ENCODE assay signal across 14 cellular contexts in genomic region chr15:85411992-85412538, GRCh38. TPM values are rescaled to one million over a fixed set of nuclear protein-coding genes. Genes with fewer than 3 reads are reported as not detected.
DNase-seq lines count a peak whose midpoint lies in the region; ATAC-seq and TF ChIP-seq lines count a peak whose summit lies in the region.
"Had no signal": no experiment of that assay in that cellular context is flagged by ENCODE, and none has a peak within 500 bp of the region (broad histone marks: within the 10 kb centered on the region; RNA-seq: fewer than 3 reads in every experiment).

No MANE protein-coding gene starts in this region.

- H3F3A ChIP-seq in GM23248 (ENCODE audit: insufficient read depth): peaks cover 30% of the 10 kb centered on the region

- peak overlapping the region in 3 of 8 donors; percentile 27 to 51 (median 39) for H3K27ac Mint-ChIP-seq in CD8-positive, alpha-beta memory T cell

- peak overlapping the region; percentile 87 for H3K4me2 ChIP-seq in GM23248 (ENCODE audit: unreplicated experiment)

- H3K9me2 ChIP-seq in GM23248 (ENCODE audit: insufficient read depth): no peaks in the 10 kb centered on the region

- no peaks in the 10 kb centered on the region for H3K9me3 ChIP-seq in GM23248 (ENCODE audit: low read depth)
- H3K9me3 ChIP-seq in CD8-positive, alpha-beta memory T cell (ENCODE audit: low read length): no peaks in the 10 kb centered on the region
- H3K9me3 ChIP-seq: mucosa of descending colon, tibial artery had no signal

- CTCF ChIA-PET in CD8-positive, alpha-beta memory T cell (lab: Charles Lee): interaction anchor here (1.4 to 6.6 kb wide), 6 partner anchors 73 to 115 kb away, joined by 3 to 79 read pairs (median 9); no protein-coding TSS in a partner anchor

- H3K36me3 Mint-ChIP-seq in CD8-positive, alpha-beta memory T cell: peaks cover 0 to 4% (median 1%) of the 10 kb centered on the region in 3 donors

- WGBS in GM23248 (ENCODE audit: low coverage in 1 of 2, low lambda C conversion rate in 2 of 2, missing lambda C conversion rate in 2 of 2), 2 experiments: 2 to 4% methylated on average over 4 of the region's 4 CpGs
- WGBS in lower leg skin, 2 donors: 29 to 34% methylated on average over 4 of the region's 4 CpGs

- peaks cover 59% of the 10 kb centered on the region for H3K4me1 ChIP-seq in GM23248 (ENCODE audit: insufficient read depth)
- peaks cover 35% of the 10 kb centered on the region for H3K4me1 ChIP-seq in CD8-positive, alpha-beta memory T cell (ENCODE audit: insufficient read depth, low read length)

- peak overlapping the region; percentile 17 for H3K9ac ChIP-seq in GM23248

- TF ChIP-seq CTCF in AG10803 (conservative IDR thresholded peaks at IDR 0.05; ENCODE audit: low read length) (no peak), fibroblast of villous mesenchyme (IDR thresholded peaks at IDR 0.05; ENCODE audit: insufficient read depth, low read depth, low read length) (no peak), lower leg skin (IDR thresholded peaks at IDR 0.05) (no peak)

- H3K27ac ChIP-seq in GM23248: peak overlapping the region; percentile 64
- no peak overlapping the region for H3K27ac ChIP-seq in CD8-positive, alpha-beta memory T cell (ENCODE audit: low read depth, low read length)
- H3K27ac ChIP-seq: tibial artery, WERI-Rb-1 had no signal

- intact Hi-C loops in lower leg skin (cut with DNase I; ENCODE audit: low total_unique reads): no loop called here

- peaks cover 58 to 86% (median 80%) of the 10 kb centered on the region in 3 donors for H3K4me1 Mint-ChIP-seq in CD8-positive, alpha-beta memory T cell

- peak; percentile 39 for DNase-seq in AG10803 (ENCODE audit: low read depth)
- DNase-seq in GM23248: peak; percentile 68
- DNase-seq in fibroblast of villous mesenchyme (ENCODE audit: low read depth): peak; percentile 43
- DNase-seq in NCI-H446 (lab: John Stamatoyannopoulos, UW): no peak
- DNase-seq in CD8-positive, alpha-beta memory T cell: no peak
- no peak for DNase-seq in lower leg skin (ENCODE audit: low spot score in 2 of 2)
- DNase-seq in stimulated activated CD4-positive, alpha-beta T cell treated with anti-CD3 and anti-CD28 coated beads, Interleukin-4, amount 100 ng/mL, for 4 hours: no peak
- DNase-seq: anterior cingulate cortex, DMS79, NCI-H524, tibial artery, WERI-Rb-1 had no signal

- in situ Hi-C loops in GM23248 (cut with MboI): no loop called here

- no peaks in the 10 kb centered on the region for H4K20me1 ChIP-seq in GM23248 (ENCODE audit: insufficient read depth)

- peaks cover 97% of the 10 kb centered on the region for H3K79me2 ChIP-seq in GM23248 (ENCODE audit: insufficient read depth)

- no peaks in the 10 kb centered on the region for H3K36me3 ChIP-seq in GM23248 (ENCODE audit: low read depth)
- no peaks in the 10 kb centered on the region for H3K36me3 ChIP-seq in CD8-positive, alpha-beta memory T cell (ENCODE audit: insufficient read depth, low read length)
- H3K36me3 ChIP-seq: tibial artery had no signal

- POLR2A ChIA-PET in CD8-positive, alpha-beta memory T cell (lab: Charles Lee): interaction anchor here (0.7 kb wide), 1 partner anchor 81 kb away, joined by 3 read pairs; no protein-coding TSS in a partner anchor

- H3K4me3 ChIP-seq in AG10803 (ENCODE audit: low read length) (no peak overlapping the region), GM23248 (peak overlapping the region; percentile 49), fibroblast of villous mesenchyme (ENCODE audit: low read depth, low read length) (no peak overlapping the region), lower leg skin (ENCODE audit: low read depth, poor library complexity, severe bottlenecking) (no peak overlapping the region)
- no peak overlapping the region for H3K4me3 ChIP-seq in CD8-positive, alpha-beta memory T cell (ENCODE audit: low read length)
- H3K4me3 ChIP-seq: mucosa of descending colon, tibial artery had no signal

- no peak for TF ChIP-seq POLR2A in lower leg skin (IDR thresholded peaks at IDR 0.05)

- no peak overlapping the region for H2AFZ ChIP-seq in GM23248

- no peaks in the 10 kb centered on the region for H3K9me3 Mint-ChIP-seq in CD8-positive, alpha-beta memory T cell

- no peak overlapping the region for H3K4me3 Mint-ChIP-seq in CD8-positive, alpha-beta memory T cell

- ATAC-seq in SK-N-SH treated with all-trans-retinoic acid at 6 μM for 48 hours: peak; percentile 53
- ATAC-seq: mucosa of descending colon had no signal

- H3K27me3 ChIP-seq in GM23248 (replicated peaks; ENCODE audit: insufficient read depth): no peaks in the 10 kb centered on the region
- H3K27me3 ChIP-seq in CD8-positive, alpha-beta memory T cell (ENCODE audit: insufficient read depth, low read length, poor library complexity, severe bottlenecking): no peaks in the 10 kb centered on the region
- H3K27me3 ChIP-seq: tibial artery had no signal

- no peaks in the 10 kb centered on the region for H3K27me3 Mint-ChIP-seq in CD8-positive, alpha-beta memory T cell

TF ChIP-seq in SK-N-SH treated with all-trans-retinoic acid at 6 μM for 48 hours, 23 proteins besides CTCF, POLR2A, EP300 and RAD21 (continues in another document):
- TF ChIP-seq RARB (CRISPR knock-in tag; IDR thresholded peaks at IDR 0.05): no peak
- no peak for TF ChIP-seq BACH2 (CRISPR knock-in tag; IDR thresholded peaks at IDR 0.05; ENCODE audit: borderline replicate concordance)
- TF ChIP-seq TSHZ2 (CRISPR knock-in tag; IDR thresholded peaks at IDR 0.05): no peak
- TF ChIP-seq ZFP3 (CRISPR knock-in tag; IDR thresholded peaks at IDR 0.05): no peak
- no peak for TF ChIP-seq GLIS3 (CRISPR knock-in tag; IDR thresholded peaks at IDR 0.05)
- no peak for TF ChIP-seq TCF4 (CRISPR knock-in tag; IDR thresholded peaks at IDR 0.05; ENCODE audit: borderline replicate concordance)
- TF ChIP-seq ZNF8 (CRISPR knock-in tag; IDR thresholded peaks at IDR 0.05): no peak
- TF ChIP-seq POU6F1 (CRISPR knock-in tag; IDR thresholded peaks at IDR 0.05; ENCODE audit: borderline replicate concordance, low read depth): no peak
- no peak for TF ChIP-seq CREB5 (CRISPR knock-in tag; IDR thresholded peaks at IDR 0.05; ENCODE audit: low read depth)

RNA-seq across cellular contexts. Expression of gene AKAP13, which starts 31.7 kb away (rescaled TPM):
- total RNA-seq in GM23248 (2014; rRNA removed; shearing (Covaris generic)): 27.7 and 45.0 TPM in 2 replicates
- 22.5 and 26.5 TPM in 2 replicates for polyA plus RNA-seq in GM23248 (2016; fragmentation: Nextera tagmentation; extraction: Ambion mirVana)
- total RNA-seq in fibroblast of villous mesenchyme: 116 and 164 TPM in 2 replicates
- 100 to 1,000 TPM; 109 to 113 TPM for total RNA-seq in CD8-positive, alpha-beta memory T cell
- polyA plus RNA-seq in CD8-positive, alpha-beta memory T cell: 234 TPM
- total RNA-seq in lower leg skin: 100 to 1,000 TPM; 105 to 167 (median 129) TPM

Comparison
In these comparisons a context has a peak if more than half of its experiments do, and no peak if none do; other contexts are left out.
1. DNase-seq: peak in AG10803 (single experiment), GM23248 (single experiment) and fibroblast of villous mesenchyme (single experiment); none in NCI-H446 (0 of 2), CD8-positive, alpha-beta memory T cell (0 of 5), lower leg skin (0 of 2) and stimulated activated CD4-positive, alpha-beta T cell treated with anti-CD3 and anti-CD28 coated beads, Interleukin-4, amount 100 ng/mL, for 4 hours (0 of 2).